Comparison of ENCODE assay signal across 3 cellular contexts in the genomic region with DNA sequence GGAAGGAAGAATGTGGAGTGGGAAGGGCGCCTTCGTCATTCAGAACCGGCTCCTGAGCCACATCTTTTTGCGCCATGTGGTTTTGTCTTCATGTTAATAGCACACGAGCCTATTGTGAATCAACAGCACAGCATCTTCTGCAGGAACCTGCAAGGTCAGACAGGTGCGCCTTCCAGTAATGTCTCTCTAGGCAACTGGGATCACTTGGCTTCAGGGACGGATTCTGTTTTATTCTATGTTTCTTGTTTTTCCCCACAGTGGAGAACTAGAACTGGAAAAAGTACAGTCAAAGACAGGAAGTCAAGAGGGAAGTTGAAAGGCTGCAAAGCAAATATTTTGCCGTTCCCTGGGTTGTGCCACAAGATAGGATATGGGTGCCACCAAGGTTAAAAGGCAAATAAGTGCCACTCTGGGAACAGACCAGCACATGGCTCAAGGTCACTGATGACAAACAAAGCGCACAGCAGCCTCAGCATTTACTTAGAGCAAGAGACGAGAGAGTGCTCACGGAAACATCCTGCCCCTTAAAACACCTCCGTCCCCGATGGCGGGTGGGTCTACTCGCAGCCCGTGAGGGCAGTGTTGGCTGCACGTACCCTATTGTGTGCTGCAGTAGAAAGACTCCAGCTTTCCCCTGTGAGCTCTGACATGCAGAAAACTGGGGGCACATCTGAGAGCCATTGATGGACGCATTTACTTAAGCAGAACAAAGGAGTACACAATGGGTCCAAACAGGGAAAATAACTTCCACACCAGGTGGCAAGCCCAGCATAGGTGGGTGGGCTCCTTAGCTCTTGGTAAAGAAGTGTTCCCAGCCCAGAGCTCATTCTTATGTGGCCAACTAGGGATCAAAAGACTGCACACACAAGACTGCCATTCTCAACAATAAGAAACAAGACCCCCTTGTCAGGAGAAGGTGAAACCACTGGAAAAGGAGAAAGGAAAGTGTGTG.
TF ChIP-seq lines count a peak whose summit lies in the region.

No MANE protein-coding gene starts in this region.

TF ChIP-seq in K562, 482 proteins besides CTCF, POLR2A, EP300 and RAD21:
- no peak for TF ChIP-seq NR2C2 (CRISPR knock-in tag; IDR thresholded peaks at IDR 0.05)
- 0 out of 2 replicates have a peak, but pooled peaks have one; percentile 17 for TF ChIP-seq NR2C2 (tag; IDR thresholded peaks at IDR 0.05)
- TF ChIP-seq RCOR1 (IDR thresholded peaks at IDR 0.05; ENCODE audit: borderline replicate concordance in 1 of 2, low read depth in 2 of 2, low read length in 2 of 2): no peak

TF ChIP-seq in HepG2, 621 proteins besides CTCF, POLR2A, EP300 and RAD21 (continues in another document):
- TF ChIP-seq ZNF839 (CRISPR knock-in tag; IDR thresholded peaks at IDR 0.05; ENCODE audit: borderline replicate concordance) (no peak; the same call in 1 of the 2 replicates), CCAR2 (optimal IDR thresholded peaks at IDR 0.05; ENCODE audit: low read depth, low read length) (no peak), ESRRA (CRISPR knock-in tag; IDR thresholded peaks at IDR 0.05; ENCODE audit: low read depth) (peak; percentile 89), FLYWCH1 (CRISPR knock-in tag; IDR thresholded peaks at IDR 0.05) (no peak), SIX1 (CRISPR knock-in tag; IDR thresholded peaks at IDR 0.05; ENCODE audit: borderline replicate concordance) (peak; percentile 47; the same call in 1 of the 2 replicates), SALL1 (CRISPR knock-in tag; IDR thresholded peaks at IDR 0.05) (peak; percentile 96), ZNF558 (CRISPR knock-in tag; IDR thresholded peaks at IDR 0.05; ENCODE audit: borderline replicate concordance) (no peak), ASH2L (IDR thresholded peaks at IDR 0.05; ENCODE audit: insufficient read length, low read depth, low read length) (no peak), HDAC2 (CRISPR knock-in tag; IDR thresholded peaks at IDR 0.05) (peak; percentile 81), PITX1 (CRISPR knock-in tag; IDR thresholded peaks at IDR 0.05) (no peak), ZNF775 (CRISPR knock-in tag; IDR thresholded peaks at IDR 0.05; ENCODE audit: borderline replicate concordance) (0 out of 2 replicates have a peak, but pooled peaks have one; percentile 84), EED (CRISPR knock-in tag; IDR thresholded peaks at IDR 0.05) (no peak), SMYD3 (CRISPR knock-in tag; IDR thresholded peaks at IDR 0.05) (no peak), ZNF570 (CRISPR knock-in tag; IDR thresholded peaks at IDR 0.05; ENCODE audit: borderline replicate concordance) (no peak)
- TF ChIP-seq, protein P1, sequence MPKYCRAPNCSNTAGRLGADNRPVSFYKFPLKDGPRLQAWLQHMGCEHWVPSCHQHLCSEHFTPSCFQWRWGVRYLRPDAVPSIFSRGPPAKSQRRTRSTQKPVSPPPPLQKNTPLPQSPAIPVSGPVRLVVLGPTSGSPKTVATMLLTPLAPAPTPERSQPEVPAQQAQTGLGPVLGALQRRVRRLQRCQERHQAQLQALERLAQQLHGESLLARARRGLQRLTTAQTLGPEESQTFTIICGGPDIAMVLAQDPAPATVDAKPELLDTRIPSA (CRISPR knock-in tag; IDR thresholded peaks at IDR 0.05; ENCODE audit: borderline replicate concordance): no peak
- TF ChIP-seq, protein P2, sequence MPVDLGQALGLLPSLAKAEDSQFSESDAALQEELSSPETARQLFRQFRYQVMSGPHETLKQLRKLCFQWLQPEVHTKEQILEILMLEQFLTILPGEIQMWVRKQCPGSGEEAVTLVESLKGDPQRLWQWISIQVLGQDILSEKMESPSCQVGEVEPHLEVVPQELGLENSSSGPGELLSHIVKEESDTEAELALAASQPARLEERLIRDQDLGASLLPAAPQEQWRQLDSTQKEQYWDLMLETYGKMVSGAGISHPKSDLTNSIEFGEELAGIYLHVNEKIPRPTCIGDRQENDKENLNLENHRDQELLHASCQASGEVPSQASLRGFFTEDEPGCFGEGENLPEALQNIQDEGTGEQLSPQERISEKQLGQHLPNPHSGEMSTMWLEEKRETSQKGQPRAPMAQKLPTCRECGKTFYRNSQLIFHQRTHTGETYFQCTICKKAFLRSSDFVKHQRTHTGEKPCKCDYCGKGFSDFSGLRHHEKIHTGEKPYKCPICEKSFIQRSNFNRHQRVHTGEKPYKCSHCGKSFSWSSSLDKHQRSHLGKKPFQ (CRISPR knock-in tag; IDR thresholded peaks at IDR 0.05; ENCODE audit: insufficient replicate concordance): no peak
- TF ChIP-seq, protein P3, sequence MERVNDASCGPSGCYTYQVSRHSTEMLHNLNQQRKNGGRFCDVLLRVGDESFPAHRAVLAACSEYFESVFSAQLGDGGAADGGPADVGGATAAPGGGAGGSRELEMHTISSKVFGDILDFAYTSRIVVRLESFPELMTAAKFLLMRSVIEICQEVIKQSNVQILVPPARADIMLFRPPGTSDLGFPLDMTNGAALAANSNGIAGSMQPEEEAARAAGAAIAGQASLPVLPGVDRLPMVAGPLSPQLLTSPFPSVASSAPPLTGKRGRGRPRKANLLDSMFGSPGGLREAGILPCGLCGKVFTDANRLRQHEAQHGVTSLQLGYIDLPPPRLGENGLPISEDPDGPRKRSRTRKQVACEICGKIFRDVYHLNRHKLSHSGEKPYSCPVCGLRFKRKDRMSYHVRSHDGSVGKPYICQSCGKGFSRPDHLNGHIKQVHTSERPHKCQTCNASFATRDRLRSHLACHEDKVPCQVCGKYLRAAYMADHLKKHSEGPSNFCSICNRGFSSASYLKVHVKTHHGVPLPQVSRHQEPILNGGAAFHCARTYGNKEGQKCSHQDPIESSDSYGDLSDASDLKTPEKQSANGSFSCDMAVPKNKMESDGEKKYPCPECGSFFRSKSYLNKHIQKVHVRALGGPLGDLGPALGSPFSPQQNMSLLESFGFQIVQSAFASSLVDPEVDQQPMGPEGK (CRISPR knock-in tag; IDR thresholded peaks at IDR 0.05): no peak
- TF ChIP-seq, protein P4, sequence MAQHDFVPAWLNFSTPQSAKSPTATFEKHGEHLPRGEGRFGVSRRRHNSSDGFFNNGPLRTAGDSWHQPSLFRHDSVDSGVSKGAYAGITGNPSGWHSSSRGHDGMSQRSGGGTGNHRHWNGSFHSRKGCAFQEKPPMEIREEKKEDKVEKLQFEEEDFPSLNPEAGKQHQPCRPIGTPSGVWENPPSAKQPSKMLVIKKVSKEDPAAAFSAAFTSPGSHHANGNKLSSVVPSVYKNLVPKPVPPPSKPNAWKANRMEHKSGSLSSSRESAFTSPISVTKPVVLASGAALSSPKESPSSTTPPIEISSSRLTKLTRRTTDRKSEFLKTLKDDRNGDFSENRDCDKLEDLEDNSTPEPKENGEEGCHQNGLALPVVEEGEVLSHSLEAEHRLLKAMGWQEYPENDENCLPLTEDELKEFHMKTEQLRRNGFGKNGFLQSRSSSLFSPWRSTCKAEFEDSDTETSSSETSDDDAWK (CRISPR knock-in tag; IDR thresholded peaks at IDR 0.05): no peak
- TF ChIP-seq, protein P5, sequence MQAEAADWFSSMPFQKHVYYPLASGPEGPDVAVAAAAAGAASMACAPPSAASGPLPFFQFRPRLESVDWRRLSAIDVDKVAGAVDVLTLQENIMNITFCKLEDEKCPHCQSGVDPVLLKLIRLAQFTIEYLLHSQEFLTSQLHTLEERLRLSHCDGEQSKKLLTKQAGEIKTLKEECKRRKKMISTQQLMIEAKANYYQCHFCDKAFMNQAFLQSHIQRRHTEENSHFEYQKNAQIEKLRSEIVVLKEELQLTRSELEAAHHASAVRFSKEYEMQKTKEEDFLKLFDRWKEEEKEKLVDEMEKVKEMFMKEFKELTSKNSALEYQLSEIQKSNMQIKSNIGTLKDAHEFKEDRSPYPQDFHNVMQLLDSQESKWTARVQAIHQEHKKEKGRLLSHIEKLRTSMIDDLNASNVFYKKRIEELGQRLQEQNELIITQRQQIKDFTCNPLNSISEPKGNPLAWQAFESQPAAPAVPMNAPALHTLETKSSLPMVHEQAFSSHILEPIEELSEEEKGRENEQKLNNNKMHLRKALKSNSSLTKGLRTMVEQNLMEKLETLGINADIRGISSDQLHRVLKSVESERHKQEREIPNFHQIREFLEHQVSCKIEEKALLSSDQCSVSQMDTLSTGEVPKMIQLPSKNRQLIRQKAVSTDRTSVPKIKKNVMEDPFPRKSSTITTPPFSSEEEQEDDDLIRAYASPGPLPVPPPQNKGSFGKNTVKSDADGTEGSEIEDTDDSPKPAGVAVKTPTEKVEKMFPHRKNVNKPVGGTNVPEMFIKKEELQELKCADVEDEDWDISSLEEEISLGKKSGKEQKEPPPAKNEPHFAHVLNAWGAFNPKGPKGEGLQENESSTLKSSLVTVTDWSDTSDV (CRISPR knock-in tag; IDR thresholded peaks at IDR 0.05): no peak

TF ChIP-seq in SK-N-SH, 30 proteins besides CTCF, POLR2A, EP300 and RAD21:
- TF ChIP-seq, protein P6, sequence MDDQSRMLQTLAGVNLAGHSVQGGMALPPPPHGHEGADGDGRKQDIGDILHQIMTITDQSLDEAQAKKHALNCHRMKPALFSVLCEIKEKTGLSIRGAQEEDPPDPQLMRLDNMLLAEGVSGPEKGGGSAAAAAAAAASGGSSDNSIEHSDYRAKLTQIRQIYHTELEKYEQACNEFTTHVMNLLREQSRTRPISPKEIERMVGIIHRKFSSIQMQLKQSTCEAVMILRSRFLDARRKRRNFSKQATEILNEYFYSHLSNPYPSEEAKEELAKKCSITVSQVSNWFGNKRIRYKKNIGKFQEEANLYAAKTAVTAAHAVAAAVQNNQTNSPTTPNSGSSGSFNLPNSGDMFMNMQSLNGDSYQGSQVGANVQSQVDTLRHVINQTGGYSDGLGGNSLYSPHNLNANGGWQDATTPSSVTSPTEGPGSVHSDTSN (IDR thresholded peaks at IDR 0.05): no peak
- TF ChIP-seq CHD2 (IDR thresholded peaks at IDR 0.05; ENCODE audit: low read length, partially characterized antibody) (no peak), SMC3 (IDR thresholded peaks at IDR 0.05; ENCODE audit: low read depth, low read length) (no peak)
- TF ChIP-seq, protein P7, sequence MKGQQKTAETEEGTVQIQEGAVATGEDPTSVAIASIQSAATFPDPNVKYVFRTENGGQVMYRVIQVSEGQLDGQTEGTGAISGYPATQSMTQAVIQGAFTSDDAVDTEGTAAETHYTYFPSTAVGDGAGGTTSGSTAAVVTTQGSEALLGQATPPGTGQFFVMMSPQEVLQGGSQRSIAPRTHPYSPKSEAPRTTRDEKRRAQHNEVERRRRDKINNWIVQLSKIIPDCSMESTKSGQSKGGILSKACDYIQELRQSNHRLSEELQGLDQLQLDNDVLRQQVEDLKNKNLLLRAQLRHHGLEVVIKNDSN (IDR thresholded peaks at IDR 0.05; ENCODE audit: borderline replicate concordance, low read depth): no peak
